ENCODE assay signal across 10 cellular contexts in genomic region chr1:79042117-79042516, GRCh38. TPM values are rescaled to one million over a fixed set of nuclear protein-coding genes. Genes with fewer than 3 reads are reported as not detected.
DNase-seq lines count a peak whose midpoint lies in the region; ATAC-seq, FAIRE-seq and TF ChIP-seq lines count a peak whose summit lies in the region.
"Had no signal": no experiment of that assay in that cellular context is flagged by ENCODE, and none has a peak within 500 bp of the region (broad histone marks: within the 10 kb centered on the region; RNA-seq: fewer than 3 reads in every experiment).

No MANE protein-coding gene starts in this region.

- H3K36me3 Mint-ChIP-seq in astrocyte (ENCODE audit: low read depth, unreplicated experiment) = no peaks in the 10 kb centered on the region
- no peaks in the 10 kb centered on the region for H3K36me3 Mint-ChIP-seq in effector memory CD8-positive, alpha-beta T cell (ENCODE audit: insufficient read depth)

- H3K9me3 Mint-ChIP-seq in astrocyte (ENCODE audit: unreplicated experiment) = peaks cover 18% of the 10 kb centered on the region
- H3K9me3 Mint-ChIP-seq in effector memory CD8-positive, alpha-beta T cell = peaks cover 6 to 9% of the 10 kb centered on the region in 2 donors

- TF ChIP-seq CTCF in astrocyte (IDR thresholded peaks at IDR 0.05; ENCODE audit: insufficient read depth, low read depth, low read length) = no peak
- TF ChIP-seq CTCF in right atrium auricular region (IDR thresholded peaks at IDR 0.05) = no peak

- no peaks in the 10 kb centered on the region for H3K36me3 ChIP-seq in astrocyte (ENCODE audit: insufficient read depth, low read length)
- no peaks in the 10 kb centered on the region for H3K36me3 ChIP-seq in right atrium auricular region

- no peaks in the 10 kb centered on the region for H4K20me1 ChIP-seq in astrocyte (ENCODE audit: insufficient read depth, low read length)

- H2AFZ ChIP-seq in astrocyte (ENCODE audit: low read depth, low read length) = no peak overlapping the region

- H3K4me3 ChIP-seq in astrocyte (ENCODE audit: insufficient read depth, low read depth, low read length) (no peak overlapping the region), right atrium auricular region (no peak overlapping the region)

- peak overlapping the region; percentile 69 for H3K27ac Mint-ChIP-seq in astrocyte (ENCODE audit: unreplicated experiment)
- H3K27ac Mint-ChIP-seq in effector memory CD8-positive, alpha-beta T cell = no peak overlapping the region

- H3K4me2 ChIP-seq in astrocyte (ENCODE audit: low read length) = no peak overlapping the region

- ATAC-seq in GM19468 (IDR thresholded peaks at IDR 0.05; ENCODE audit: extremely low read depth, unreplicated experiment) = peak; percentile 41
- ATAC-seq in HG03159 (IDR thresholded peaks at IDR 0.05; ENCODE audit: unreplicated experiment) = peak; percentile 63
- ATAC-seq in effector memory CD8-positive, alpha-beta T cell (replicated peaks) = no peak
- ATAC-seq: esophagus mucosa had no signal

- peaks cover 15% of the 10 kb centered on the region for H3K4me1 Mint-ChIP-seq in astrocyte (ENCODE audit: low read depth, unreplicated experiment)
- H3K4me1 Mint-ChIP-seq in effector memory CD8-positive, alpha-beta T cell (ENCODE audit: low read depth in 2 of 2) = no peaks in the 10 kb centered on the region

- FAIRE-seq in astrocyte (lab: Jason Lieb, UNC) = peak; percentile 89

- DNase-seq in AG08396 (ENCODE audit: low spot score) = peak; percentile 13
- DNase-seq in astrocyte (ENCODE audit: low read depth) = peak; percentile 81
- DNase-seq in ecto neural progenitor cell (ENCODE audit: low spot score) = no peak
- DNase-seq in effector memory CD8-positive, alpha-beta T cell = no peak
- no peak for DNase-seq in right atrium auricular region (ENCODE audit: low spot score)
- no peak for DNase-seq in GM19238 (ENCODE audit: insufficient read length, low spot score)
- DNase-seq: activated CD4-positive, alpha-beta T cell treated with anti-CD3 and anti-CD28 coated beads for 48 hours had no signal

- H3K27ac ChIP-seq in astrocyte (ENCODE audit: low read depth, low read length) (peak overlapping the region; percentile 44), right atrium auricular region (no peak overlapping the region)

- no peak overlapping the region for H3K9ac ChIP-seq in astrocyte (ENCODE audit: low read length)

- H3K9me3 ChIP-seq in astrocyte (ENCODE audit: insufficient read depth, low read depth, low read length) (peaks cover 3% of the 10 kb centered on the region), right atrium auricular region (peaks cover 0 to 5% of the 10 kb centered on the region in 2 donors)

- H3K4me1 ChIP-seq in astrocyte (ENCODE audit: insufficient read depth, low read length) (peaks cover 10% of the 10 kb centered on the region), right atrium auricular region (no peaks in the 10 kb centered on the region)

- H3K4me3 Mint-ChIP-seq in astrocyte (ENCODE audit: unreplicated experiment) = no peak overlapping the region
- H3K4me3 Mint-ChIP-seq in effector memory CD8-positive, alpha-beta T cell = no peak overlapping the region

- no peaks in the 10 kb centered on the region for H3K27me3 ChIP-seq in astrocyte (ENCODE audit: insufficient read depth, low read length)
- H3K27me3 ChIP-seq in right atrium auricular region = no peaks in the 10 kb centered on the region

- no peaks in the 10 kb centered on the region for H3K79me2 ChIP-seq in astrocyte (ENCODE audit: insufficient read depth, low read length)

- H3K27me3 Mint-ChIP-seq in astrocyte (ENCODE audit: low read depth, unreplicated experiment) = no peaks in the 10 kb centered on the region
- no peaks in the 10 kb centered on the region for H3K27me3 Mint-ChIP-seq in effector memory CD8-positive, alpha-beta T cell

RNA-seq across cellular contexts. Expression of gene ADGRL4, which starts 35.6 kb away (rescaled TPM):
- total RNA-seq in astrocyte = 18.7 and 19.6 TPM in 2 replicates
- 10 to 100 TPM; 15.1 to 28.2 TPM for total RNA-seq in right atrium auricular region

Comparison
In these comparisons a context has a peak if more than half of its experiments do, and no peak if none do; other contexts are left out.
1. DNase-seq: peak in AG08396 (single experiment) and astrocyte (single experiment); none in ecto neural progenitor cell (single experiment), effector memory CD8-positive, alpha-beta T cell (0 of 3), right atrium auricular region (single experiment) and GM19238 (single experiment).